Comparison of ENCODE assay signal across 9 cellular contexts in genomic region chr6:30681696-30682180, GRCh38. TPM values are rescaled to one million over a fixed set of nuclear protein-coding genes. Genes with fewer than 3 reads are reported as not detected.
A peak's percentile ranks its signal among the peaks of the same experiment; 100 is the strongest.
DNase-seq lines count a peak whose midpoint lies in the region; ATAC-seq, FAIRE-seq and TF ChIP-seq lines count a peak whose summit lies in the region.
"Had no signal": no experiment of that assay in that cellular context is flagged by ENCODE, and none has a peak within 500 bp of the region (broad histone marks: within the 10 kb centered on the region; RNA-seq: fewer than 3 reads in every experiment).

No MANE protein-coding gene starts in this region.

- DNase-seq in SK-N-SH, result no peak
- DNase-seq in activated CD4-positive, alpha-beta memory T cell treated with anti-CD3 and anti-CD28 coated beads, Interleukin-2, amount 10 ng/mL, durations not matched to agents 7 days and 5 days, result peak; percentile 34
- DNase-seq in foreskin keratinocyte, result no peak
- DNase-seq in stomach, result no peak
- DNase-seq in H54 (ENCODE audit: insufficient read length, low spot score), result no peak
- DNase-seq in T1000 (lab: John Stamatoyannopoulos, UW), result no peak
- DNase-seq in NCI-H526 treated with DMSO at 0.1 percent for 48 hours (lab: John Stamatoyannopoulos, UW), result no peak

- peaks cover 42% of the 10 kb centered on the region for H3F3A ChIP-seq in SK-N-SH (replicated peaks; ENCODE audit: insufficient read depth)

- H4K20me1 ChIP-seq in SK-N-SH (ENCODE audit: insufficient read depth), result peaks cover 36% of the 10 kb centered on the region

- peaks cover 27% of the 10 kb centered on the region for H3K4me1 Mint-ChIP-seq in activated CD4-positive, alpha-beta memory T cell treated with anti-CD3 and anti-CD28 coated beads, Interleukin-2, amount 10 ng/mL, durations not matched to agents 7 days and 5 days

- intact Hi-C loops in stomach (cut with DNase I; ENCODE audit: low total_unique reads), result no loop called here

- H3K4me2 ChIP-seq in SK-N-SH, result peak overlapping the region; percentile 98

- H3K36me3 ChIP-seq in SK-N-SH (replicated peaks in 1 of 2; ENCODE audit: control insufficient read depth in 1 of 2, insufficient read depth in 2 of 2, low read length in 1 of 2) (peaks cover 15 to 40% of the 10 kb centered on the region in 2 experiments), stomach (peaks cover 15 to 33% (median 28%) of the 10 kb centered on the region in 4 donors)

- FAIRE-seq in H54 (lab: Jason Lieb, UNC), result no peak
- FAIRE-seq: A204.1 had no signal

- peaks cover 89% of the 10 kb centered on the region for H3K36me3 Mint-ChIP-seq in activated CD4-positive, alpha-beta memory T cell treated with anti-CD3 and anti-CD28 coated beads, Interleukin-2, amount 10 ng/mL, durations not matched to agents 7 days and 5 days (ENCODE audit: low read depth)

- peak overlapping the region; percentile 93 for H3K4me3 Mint-ChIP-seq in activated CD4-positive, alpha-beta memory T cell treated with anti-CD3 and anti-CD28 coated beads, Interleukin-2, amount 10 ng/mL, durations not matched to agents 7 days and 5 days

- POLR2A ChIA-PET in SK-N-SH (lab: Yijun Ruan, JAX), result interaction anchor here (1.1 to 1.4 kb wide), 2 partner anchors 9 to 48 kb away, joined by 3 to 4 read pairs; no protein-coding TSS in a partner anchor
- POLR2A ChIA-PET in activated CD4-positive, alpha-beta memory T cell treated with anti-CD3 and anti-CD28 coated beads, Interleukin-2, amount 10 ng/mL, durations not matched to agents 7 days and 5 days (lab: Charles Lee), result interaction anchor here (0.8 to 8.5 kb wide), 13 partner anchors 10 to 149 kb away, joined by 3 to 561 read pairs (median 17); partner anchors contain the start of genes DHX16, MDC1, MRPS18B and NRM

- H3K27ac ChIP-seq in SK-N-SH (ENCODE audit: low read depth in 2 of 2, low read length in 1 of 2) (peak overlapping the region; percentile 93 to 97), foreskin keratinocyte (peak overlapping the region; percentile 23), stomach (peak overlapping the region; percentile 65 to 99 (median 97))

- ATAC-seq in SK-N-SH treated with all-trans-retinoic acid at 6 μM for 48 hours (no peak), foreskin keratinocyte (no peak)

- peaks cover 94% of the 10 kb centered on the region for H3K79me2 ChIP-seq in SK-N-SH (ENCODE audit: insufficient read depth)

- H3K9me3 ChIP-seq in SK-N-SH, result no peaks in the 10 kb centered on the region
- no peaks in the 10 kb centered on the region for H3K9me3 ChIP-seq in stomach

- H2AFZ ChIP-seq in SK-N-SH (ENCODE audit: low read depth), result no peak overlapping the region

- H3K9me2 ChIP-seq in SK-N-SH, result no peaks in the 10 kb centered on the region

- peaks cover 16 to 57% of the 10 kb centered on the region in 2 experiments; a peak in 3 of 4 replicates for H3K4me1 ChIP-seq in SK-N-SH (ENCODE audit: control insufficient read depth in 1 of 2, insufficient read depth in 2 of 2, low read depth in 1 of 2, low read length in 1 of 2)
- H3K4me1 ChIP-seq in foreskin keratinocyte, result peaks cover 9% of the 10 kb centered on the region
- peaks cover 19 to 74% (median 48%) of the 10 kb centered on the region in 4 donors for H3K4me1 ChIP-seq in stomach

- H3K27me3 Mint-ChIP-seq in activated CD4-positive, alpha-beta memory T cell treated with anti-CD3 and anti-CD28 coated beads, Interleukin-2, amount 10 ng/mL, durations not matched to agents 7 days and 5 days, result no peaks in the 10 kb centered on the region

- TF ChIP-seq EP300 in SK-N-SH (IDR thresholded peaks at IDR 0.05; ENCODE audit: borderline replicate concordance in 1 of 2, low read depth in 1 of 2, low read length in 1 of 2) (no peak), stomach (IDR thresholded peaks at IDR 0.05) (no peak)

- no peaks in the 10 kb centered on the region for H3K9me3 Mint-ChIP-seq in activated CD4-positive, alpha-beta memory T cell treated with anti-CD3 and anti-CD28 coated beads, Interleukin-2, amount 10 ng/mL, durations not matched to agents 7 days and 5 days

- peak overlapping the region; percentile 95 for H3K27ac Mint-ChIP-seq in activated CD4-positive, alpha-beta memory T cell treated with anti-CD3 and anti-CD28 coated beads, Interleukin-2, amount 10 ng/mL, durations not matched to agents 7 days and 5 days

- H3K27me3 ChIP-seq in SK-N-SH (ENCODE audit: insufficient read depth) (no peaks in the 10 kb centered on the region), foreskin keratinocyte (no peaks in the 10 kb centered on the region), stomach (no peaks in the 10 kb centered on the region)

- WGBS in SK-N-SH (ENCODE audit: low lambda C conversion rate), result 68% methylated on average over 6 of the region's 6 CpGs
- 41 to 70% (median 67%) methylated on average over 6 of the region's 6 CpGs for WGBS in stomach, 5 donors

- CTCF ChIA-PET in SK-N-SH (lab: Yijun Ruan, JAX), result interaction anchor here (0.8 to 29.8 kb wide), 6 partner anchors 9 to 202 kb away, joined by 3 to 838 read pairs (median 6); partner anchors contain the start of genes DHX16, FLOT1, MDC1 and NRM
- CTCF ChIA-PET in activated CD4-positive, alpha-beta memory T cell treated with anti-CD3 and anti-CD28 coated beads, Interleukin-2, amount 10 ng/mL, durations not matched to agents 7 days and 5 days (lab: Charles Lee), result interaction anchor here (0.7 to 15.7 kb wide), 7 partner anchors 9 to 233 kb away, joined by 3 to 626 read pairs (median 3); partner anchors contain the start of genes DHX16, MDC1, TUBB and VARS2

- no peak for TF ChIP-seq RAD21 in SK-N-SH (IDR thresholded peaks at IDR 0.05; ENCODE audit: low read length)

- no peak for TF ChIP-seq CTCF in SK-N-SH (IDR thresholded peaks at IDR 0.05)
- no peak for TF ChIP-seq CTCF in foreskin keratinocyte (conservative IDR thresholded peaks at IDR 0.05)
- TF ChIP-seq CTCF in stomach (IDR thresholded peaks at IDR 0.05), result no peak

- H3K4me3 ChIP-seq in SK-N-SH (ENCODE audit: low read depth in 2 of 2, low read length in 1 of 2) (peak overlapping the region; percentile 74 to 77), stomach (peak overlapping the region; percentile 69 to 88 (median 82))

- peak overlapping the region; percentile 97 for H3K9ac ChIP-seq in SK-N-SH

- no peak for TF ChIP-seq POLR2A in stomach (IDR thresholded peaks at IDR 0.05)
- TF ChIP-seq POLR2A in H54 (IDR thresholded peaks at IDR 0.05; ENCODE audit: low read depth, low read length), result no peak

TF ChIP-seq in SK-N-SH, 30 proteins besides CTCF, POLR2A, EP300 and RAD21 (continues in another document):
- TF ChIP-seq RFX5 (IDR thresholded peaks at IDR 0.05; ENCODE audit: low read length) (no peak), EZH2phosphoT487 (IDR thresholded peaks at IDR 0.05; ENCODE audit: borderline replicate concordance, low read depth) (no peak), POLR2AphosphoS5 (IDR thresholded peaks at IDR 0.05; ENCODE audit: low read depth, low read length) (no peak)

TF ChIP-seq in SK-N-SH treated with all-trans-retinoic acid at 6 μM for 48 hours, 23 proteins besides CTCF, POLR2A, EP300 and RAD21:
- TF ChIP-seq ISL1 (CRISPR knock-in tag; IDR thresholded peaks at IDR 0.05), result no peak

RNA-seq across cellular contexts. Expression of gene PPP1R18, which starts 4.7 kb away (rescaled TPM):
- polyA plus RNA-seq in SK-N-SH (2012; rRNA removed) (57.3 and 73.2 TPM in 2 replicates), foreskin keratinocyte (132 and 137 TPM in 2 replicates), stomach (10 to 100 TPM; 24.7 to 40.3 (median 32.2) TPM)
- 51.8 and 65.1 TPM in 2 replicates for polyA plus RNA-seq in SK-N-SH (2012; cell fraction: cytosol; rRNA removed)
- 60.7 and 86.1 TPM in 2 replicates for polyA plus RNA-seq in SK-N-SH (2012; cell fraction: nucleus; rRNA removed)
- 100 to 1,000 TPM; 269 to 283 TPM for total RNA-seq in activated CD4-positive, alpha-beta memory T cell treated with anti-CD3 and anti-CD28 coated beads, Interleukin-2, amount 10 ng/mL, durations not matched to agents 7 days and 5 days
- total RNA-seq in foreskin keratinocyte (119 and 121 TPM in 2 replicates), stomach (10 to 100 TPM in 4 of 5 donors, 1 to 10 TPM in 1; 9.0 to 20.1 (median 12.8) TPM)

RNA-seq across cellular contexts. Expression of gene DHX16, which starts 8.9 kb away (rescaled TPM):
- 59.8 and 63.3 TPM in 2 replicates for polyA plus RNA-seq in SK-N-SH (2012; rRNA removed)
- polyA plus RNA-seq in SK-N-SH (2012; cell fraction: cytosol; rRNA removed), result 41.4 and 42.7 TPM in 2 replicates
- 163 and 170 TPM in 2 replicates for polyA plus RNA-seq in SK-N-SH (2012; cell fraction: nucleus; rRNA removed)
- 10 to 100 TPM; 35.6 to 37.6 TPM for total RNA-seq in activated CD4-positive, alpha-beta memory T cell treated with anti-CD3 and anti-CD28 coated beads, Interleukin-2, amount 10 ng/mL, durations not matched to agents 7 days and 5 days
- 38.1 and 42.5 TPM in 2 replicates for total RNA-seq in foreskin keratinocyte
- 29.2 and 35.1 TPM in 2 replicates for polyA plus RNA-seq in foreskin keratinocyte
- 10 to 100 TPM; 22.0 to 67.0 (median 30.1) TPM for total RNA-seq in stomach
- polyA plus RNA-seq in stomach, result 10 to 100 TPM; 18.3 to 34.0 (median 23.4) TPM

RNA-seq across cellular contexts. Expression of gene NRM, which starts 9.0 kb away (rescaled TPM):
- polyA plus RNA-seq in SK-N-SH (2012; rRNA removed), result 19.7 and 26.8 TPM in 2 replicates
- polyA plus RNA-seq in SK-N-SH (2012; cell fraction: cytosol; rRNA removed), result 11.9 and 19.3 TPM in 2 replicates
- 15.7 and 18.5 TPM in 2 replicates for polyA plus RNA-seq in SK-N-SH (2012; cell fraction: nucleus; rRNA removed)
- total RNA-seq in activated CD4-positive, alpha-beta memory T cell treated with anti-CD3 and anti-CD28 coated beads, Interleukin-2, amount 10 ng/mL, durations not matched to agents 7 days and 5 days, result 10 to 100 TPM; 40.5 to 41.1 TPM
- total RNA-seq in foreskin keratinocyte, result 24.5 and 26.3 TPM in 2 replicates
- 41.6 and 45.7 TPM in 2 replicates for polyA plus RNA-seq in foreskin keratinocyte
- 1 to 10 TPM in 4 of 5 donors, under 1 TPM in 1; 0.92 to 6.4 (median 2.9) TPM for total RNA-seq in stomach
- 10 to 100 TPM in 1 of 3 donors, 1 to 10 TPM in 2; 4.1 to 15.8 (median 8.5) TPM for polyA plus RNA-seq in stomach

RNA-seq across cellular contexts. Expression of gene C6orf136, which starts 34.8 kb away (rescaled TPM):
- polyA plus RNA-seq in SK-N-SH (2012; rRNA removed) (11.7 and 14.3 TPM in 2 replicates), foreskin keratinocyte (16.9 and 19.1 TPM in 2 replicates), stomach (10 to 100 TPM; 21.2 to 29.3 (median 25.7) TPM)
- polyA plus RNA-seq in SK-N-SH (2012; cell fraction: cytosol; rRNA removed), result 8.6 and 11.0 TPM in 2 replicates
- polyA plus RNA-seq in SK-N-SH (2012; cell fraction: nucleus; rRNA removed), result 58.1 and 80.2 TPM in 2 replicates
- total RNA-seq in activated CD4-positive, alpha-beta memory T cell treated with anti-CD3 and anti-CD28 coated beads, Interleukin-2, amount 10 ng/mL, durations not matched to agents 7 days and 5 days, result 10 to 100 TPM; 21.7 to 24.4 TPM
- total RNA-seq in foreskin keratinocyte (8.2 and 10.2 TPM in 2 replicates), stomach (100 to 1,000 TPM in 1 of 5 donors, 10 to 100 TPM in 3, 1 to 10 TPM in 1; 7.3 to 126 (median 12.8) TPM)

RNA-seq across cellular contexts. Expression of gene MDC1, which starts 35.3 kb away (rescaled TPM):
- 5.9 and 10.4 TPM in 2 replicates for polyA plus RNA-seq in SK-N-SH (2012; rRNA removed)
- polyA plus RNA-seq in SK-N-SH (2012; cell fraction: cytosol; rRNA removed), result 4.0 and 5.9 TPM in 2 replicates
- polyA plus RNA-seq in SK-N-SH (2012; cell fraction: nucleus; rRNA removed), result 31.1 and 38.0 TPM in 2 replicates
- 10 to 100 TPM; 49.7 to 54.6 TPM for total RNA-seq in activated CD4-positive, alpha-beta memory T cell treated with anti-CD3 and anti-CD28 coated beads, Interleukin-2, amount 10 ng/mL, durations not matched to agents 7 days and 5 days
- 24.8 and 27.4 TPM in 2 replicates for total RNA-seq in foreskin keratinocyte
- polyA plus RNA-seq in foreskin keratinocyte, result 13.9 and 15.8 TPM in 2 replicates
- 100 to 1,000 TPM in 2 of 5 donors, 10 to 100 TPM in 2, 1 to 10 TPM in 1; 9.6 to 153 (median 99.2) TPM for total RNA-seq in stomach
- 1 to 10 TPM; 3.8 to 8.7 (median 4.2) TPM for polyA plus RNA-seq in stomach

Comparison
In these comparisons a context has a peak if more than half of its experiments do, and no peak if none do; other contexts are left out.
1. H3K27ac ChIP-seq: peak in every context shown above with its lines; median percentile 97 in stomach; 95 in SK-N-SH; 23 in foreskin keratinocyte.